ENCODE assay signal across 24 cellular contexts in the genomic region with DNA sequence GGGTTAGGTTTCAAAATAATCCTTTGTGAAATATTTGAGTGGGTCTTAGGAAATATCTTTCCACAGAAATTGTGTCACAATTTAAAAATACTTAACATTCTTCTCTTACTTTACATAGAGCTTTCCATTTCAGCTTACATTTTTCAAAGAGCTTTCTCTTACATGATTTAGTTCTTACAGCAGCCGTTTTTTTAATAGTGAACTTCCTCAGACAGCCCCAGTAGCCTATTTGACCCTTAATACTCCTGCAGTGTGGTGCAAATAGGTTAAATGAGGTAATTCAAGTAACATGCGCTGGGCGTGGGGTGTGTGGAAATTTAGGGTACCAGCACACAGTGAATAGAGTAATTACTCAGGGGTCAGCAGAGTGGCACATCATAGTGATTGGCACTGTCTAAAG. TPM values are rescaled to one million over a fixed set of nuclear protein-coding genes. Genes with fewer than 3 reads are reported as not detected.
DNase-seq lines count a peak whose midpoint lies in the region; ATAC-seq, FAIRE-seq and TF ChIP-seq lines count a peak whose summit lies in the region.
"Had no signal": no experiment of that assay in that cellular context is flagged by ENCODE, and none has a peak within 500 bp of the region (broad histone marks: within the 10 kb centered on the region; RNA-seq: fewer than 3 reads in every experiment).

No MANE protein-coding gene starts in this region.

- H4K20me1 ChIP-seq in HepG2 (ENCODE audit: insufficient read depth, low read length), result no peaks in the 10 kb centered on the region

- no peak overlapping the region for H2AFZ ChIP-seq in HepG2 (ENCODE audit: low read length)

- no peaks in the 10 kb centered on the region for H3K4me1 ChIP-seq in right lobe of liver
- H3K4me1 ChIP-seq in HepG2 (ENCODE audit: insufficient read depth, low read length), result no peaks in the 10 kb centered on the region
- no peaks in the 10 kb centered on the region for H3K4me1 ChIP-seq in mesendoderm (ENCODE audit: control insufficient read depth, low read depth, low read length)
- H3K4me1 ChIP-seq: A549, ascending aorta, Peyer's patch had no signal

- H3K56ac ChIP-seq in mesendoderm (ENCODE audit: low read length), result no peak overlapping the region

- H2BK5ac ChIP-seq in mesendoderm (ENCODE audit: low read length), result no peak overlapping the region

- no peak overlapping the region for H3K4me3 ChIP-seq in right lobe of liver
- no peak overlapping the region for H3K4me3 ChIP-seq in HepG2 (replicated peaks in 1 of 3; ENCODE audit: insufficient read depth in 1 of 3, low read depth in 2 of 3, low read length in 3 of 3)
- H3K4me3 ChIP-seq in cardiac fibroblast (replicated peaks in 1 of 2; ENCODE audit: low read depth in 2 of 2, low read length in 2 of 2), result no peak overlapping the region
- H3K4me3 ChIP-seq in mesendoderm (ENCODE audit: low read length), result no peak overlapping the region
- H3K4me3 ChIP-seq: A549, ascending aorta, Peyer's patch had no signal

- no peaks in the 10 kb centered on the region for H3K27me3 ChIP-seq in right lobe of liver
- no peaks in the 10 kb centered on the region for H3K27me3 ChIP-seq in HepG2 (ENCODE audit: control insufficient read depth in 1 of 2, insufficient read depth in 2 of 2, low read length in 2 of 2)
- no peaks in the 10 kb centered on the region for H3K27me3 ChIP-seq in mesendoderm (ENCODE audit: insufficient read depth, low read length, poor library complexity)
- H3K27me3 ChIP-seq: ascending aorta, Peyer's patch had no signal

- TF ChIP-seq CTCF in right lobe of liver (IDR thresholded peaks at IDR 0.05) (no peak), HepG2 (CRISPR knock-in tag; IDR thresholded peaks at IDR 0.05) (no peak), cardiac fibroblast (IDR thresholded peaks at IDR 0.05; ENCODE audit: low read depth, low read length) (no peak), mesothelial cell of epicardium (IDR thresholded peaks at IDR 0.05; ENCODE audit: unreplicated experiment) (no peak)

- WGBS in right lobe of liver (ENCODE audit: insufficient coverage, low coverage, low lambda C conversion rate, missing lambda C conversion rate), result 56% methylated on average over 3 of the region's 3 CpGs
- 26% methylated on average over 3 of the region's 3 CpGs for WGBS in HepG2 (ENCODE audit: low lambda C conversion rate)
- WGBS in mesendoderm (ENCODE audit: extremely low coverage, insufficient coverage, low lambda C conversion rate), result no CpG with 5 or more reads among the region's 3 CpGs

- no peak overlapping the region for H4K8ac ChIP-seq in mesendoderm (ENCODE audit: low read depth, low read length)

- no peak overlapping the region for H3K18ac ChIP-seq in mesendoderm (ENCODE audit: low read length)

- no peak overlapping the region for H4K5ac ChIP-seq in mesendoderm (ENCODE audit: low read length)

- no peaks in the 10 kb centered on the region for H3K27me3 Mint-ChIP-seq in mesothelial cell of epicardium (ENCODE audit: low read depth)

- DNase-seq in right lobe of liver, result no peak
- no peak for DNase-seq in HepG2 (ENCODE audit: low spot score)
- peak; percentile 22 to 45 for DNase-seq in cardiac fibroblast (ENCODE audit: low read depth in 2 of 2)
- DNase-seq in mesothelial cell of epicardium (ENCODE audit: low spot score in 2 of 2, unreplicated experiment in 2 of 2), result no peak
- DNase-seq in NK-92 (lab: John Stamatoyannopoulos, UW; ENCODE audit: unreplicated experiment), result no peak
- DNase-seq in mesendoderm, result no peak
- DNase-seq in activated CD4-positive, alpha-beta T cell treated with anti-CD3 and anti-CD28 coated beads for 1 hour, result no peak
- DNase-seq in cardiac septum (ENCODE audit: low spot score), result no peak
- DNase-seq: activated CD4-positive, alpha-beta T cell treated with anti-CD3 and anti-CD28 coated beads, Interleukin-2, amount 50 U/mL, for 48 hours; activated gamma-delta T cell treated with Interleukin-2 at 50 U/mL for 16 hours; activated T-cell treated with anti-CD3 and anti-CD28 coated beads for 4 hours; CD4-positive, CD25-positive, alpha-beta regulatory T cell; effector CD8-positive, alpha-beta T cell; NCI-H774; Peyer's patch; T-helper 2 cell had no signal

- no peak for FAIRE-seq in HepG2 (lab: Jason Lieb, UNC)
- FAIRE-seq: A549 had no signal

- peak in 3 of 4 donors; percentile 23 to 39 (median 32) for ATAC-seq in right lobe of liver
- ATAC-seq in HepG2, result no peak
- ATAC-seq: A549, WTC11 had no signal

- H3K79me1 ChIP-seq in mesendoderm (ENCODE audit: low read length), result no peaks in the 10 kb centered on the region

- H3K23ac ChIP-seq in mesendoderm (ENCODE audit: low read length), result no peak overlapping the region

- no peak for TF ChIP-seq POLR2A in right lobe of liver (IDR thresholded peaks at IDR 0.05)
- no peak for TF ChIP-seq POLR2A in HepG2 (IDR thresholded peaks at IDR 0.05; ENCODE audit: insufficient read depth in 1 of 2, low read depth in 2 of 2, low read length in 2 of 2)

- H3K9me3 Mint-ChIP-seq in mesothelial cell of epicardium, result no peaks in the 10 kb centered on the region
- H3K9me3 Mint-ChIP-seq: neural crest cell, WTC11 had no signal

- no peaks in the 10 kb centered on the region for H3K36me3 ChIP-seq in right lobe of liver
- no peaks in the 10 kb centered on the region for H3K36me3 ChIP-seq in HepG2 (replicated peaks in 1 of 2; ENCODE audit: control insufficient read depth in 1 of 2, insufficient read depth in 2 of 2, low read length in 2 of 2)
- H3K36me3 ChIP-seq in mesendoderm (ENCODE audit: control insufficient read depth, insufficient read depth, low read length), result no peaks in the 10 kb centered on the region
- H3K36me3 ChIP-seq: ascending aorta, Peyer's patch had no signal

- no peak overlapping the region for H3K27ac ChIP-seq in right lobe of liver
- no peak overlapping the region for H3K27ac ChIP-seq in HepG2 (ENCODE audit: extremely low read length, insufficient read depth, low read length)
- no peak overlapping the region for H3K27ac ChIP-seq in mesendoderm (ENCODE audit: low read depth, low read length)
- H3K27ac ChIP-seq: A549, ascending aorta, Peyer's patch had no signal

- no TSS peak for BruUV-seq in HepG2 (replicated peaks; lab: Mats Ljungman, UMichigan)

- CTCF ChIA-PET in HepG2 (lab: Yijun Ruan, JAX; ENCODE audit: low intra/inter-chr PET ratio, low total read pairs), result no interaction called here

- intact Hi-C loops in right lobe of liver (cut with DNase I), result no loop called here
- intact Hi-C loops in HepG2 (cut with micrococcal nuclease; ENCODE audit: unreplicated experiment), result no loop called here
- intact Hi-C loops in cardiac septum (cut with DNase I), result no loop called here

- H3K36me3 Mint-ChIP-seq in mesothelial cell of epicardium, result peaks cover 5% of the 10 kb centered on the region
- H3K36me3 Mint-ChIP-seq: CD4-positive, CD25-positive, alpha-beta regulatory T cell; WTC11 had no signal

- H3K4ac ChIP-seq in mesendoderm (ENCODE audit: low read depth, low read length), result no peak overlapping the region

- no peak overlapping the region for H2BK15ac ChIP-seq in mesendoderm (replicated peaks; ENCODE audit: low read depth)

- H3K4me1 Mint-ChIP-seq in mesothelial cell of epicardium, result peaks cover 12% of the 10 kb centered on the region
- H3K4me1 Mint-ChIP-seq: CD4-positive, CD25-positive, alpha-beta regulatory T cell had no signal

- H3K27ac Mint-ChIP-seq in mesothelial cell of epicardium, result peak overlapping the region; percentile 31
- H3K27ac Mint-ChIP-seq: CD4-positive, CD25-positive, alpha-beta regulatory T cell; WTC11 had no signal

- no peaks in the 10 kb centered on the region for H3K79me2 ChIP-seq in HepG2 (ENCODE audit: insufficient read depth, low read length)
- no peaks in the 10 kb centered on the region for H3K79me2 ChIP-seq in mesendoderm (ENCODE audit: control insufficient read depth, insufficient read depth, low read length)

- no peak for TF ChIP-seq RAD21 in HepG2 (CRISPR knock-in tag; IDR thresholded peaks at IDR 0.05)

- POLR2A ChIA-PET in HepG2 (lab: Yijun Ruan, JAX), result no interaction called here

- H3K9ac ChIP-seq in HepG2 (ENCODE audit: insufficient read depth, low read depth, low read length) (no peak overlapping the region), mesendoderm (ENCODE audit: low read length) (no peak overlapping the region)

- H3K9me3 ChIP-seq in right lobe of liver (no peaks in the 10 kb centered on the region), HepG2 (ENCODE audit: low read length) (no peaks in the 10 kb centered on the region)
- H3K9me3 ChIP-seq: A549, ascending aorta, Peyer's patch had no signal

- no peak overlapping the region for H2AK5ac ChIP-seq in mesendoderm (ENCODE audit: low read length)

- in situ Hi-C loops in HepG2 (cut with HindIII; ENCODE audit: extremely low pct_ligation_motif_present, low pct_unique_long_range_greater_than_20kb), result no loop called here

- H3K4me2 ChIP-seq in HepG2 (ENCODE audit: low read depth, low read length), result no peak overlapping the region
- no peak overlapping the region for H3K4me2 ChIP-seq in mesendoderm (ENCODE audit: low read length)
- H3K4me2 ChIP-seq: A549 had no signal

- no peak overlapping the region for H3K4me3 Mint-ChIP-seq in mesothelial cell of epicardium
- H3K4me3 Mint-ChIP-seq: CD4-positive, CD25-positive, alpha-beta regulatory T cell; neural crest cell; WTC11 had no signal

- no peak overlapping the region for H2BK120ac ChIP-seq in mesendoderm (ENCODE audit: low read depth, low read length)

- TF ChIP-seq EP300 in HepG2 (IDR thresholded peaks at IDR 0.05; ENCODE audit: low read depth in 2 of 2, low read length in 2 of 2) (no peak), HepG2 (CRISPR knock-in tag; IDR thresholded peaks at IDR 0.05; ENCODE audit: borderline replicate concordance) (no peak)

RNA-seq across cellular contexts. Expression of a gene that starts 21.8 kb away (rescaled TPM):
- total RNA-seq in right lobe of liver, result 1 to 10 TPM in 5 of 6 experiments, under 1 TPM in 1; 0.42 to 1.8 (median 1.2) TPM
- total RNA-seq in HepG2 (2016; rRNA removed; fragmentation: Illumina TruSeq; extraction: Trizol), result not detected in 2 replicates
- not detected in 2 replicates for total RNA-seq in HepG2 (2016; cell fraction: cytosol; rRNA removed; fragmentation: Illumina TruSeq; extraction: Trizol; ENCODE audit: low read depth)
- total RNA-seq in HepG2 (2016; cell fraction: insoluble cytoplasmic fraction; rRNA removed; fragmentation: Illumina TruSeq; extraction: Trizol), result not detected in 2 replicates
- not detected in 2 replicates for total RNA-seq in HepG2 (2016; cell fraction: membrane; rRNA removed; fragmentation: Illumina TruSeq; extraction: Trizol)
- total RNA-seq in HepG2 (2016; cell fraction: nucleus; rRNA removed; fragmentation: Illumina TruSeq; extraction: Trizol), result not detected in 2 replicates
- polyA plus RNA-seq in HepG2 (2011; rRNA removed), result not detected in 2 replicates
- polyA plus RNA-seq in HepG2 (2011; cell fraction: cytosol; rRNA removed), result not detected in 2 replicates
- not detected in 2 replicates for polyA plus RNA-seq in HepG2 (2011; cell fraction: nucleus; rRNA removed)
- polyA plus RNA-seq in HepG2 (2012), result not detected in 2 replicates
- not detected in 2 replicates for polyA plus RNA-seq in HepG2 (2016; cell fraction: cytosol; fragmentation: Illumina TruSeq; extraction: Trizol; ENCODE audit: low read depth)
- polyA plus RNA-seq in HepG2 (2016; cell fraction: insoluble cytoplasmic fraction; fragmentation: Illumina TruSeq; extraction: Trizol; ENCODE audit: low read depth), result not detected in 2 replicates
- not detected in 2 replicates for polyA plus RNA-seq in HepG2 (2016; cell fraction: membrane; fragmentation: Illumina TruSeq; extraction: Trizol; ENCODE audit: low read depth)
- polyA plus RNA-seq in HepG2 (2016; cell fraction: nucleus; fragmentation: Illumina TruSeq; extraction: Trizol; ENCODE audit: insufficient read depth, low read depth), result not detected in 2 replicates
- polyA minus RNA-seq in HepG2 (2011; rRNA and poly(A)+ RNA removed; ENCODE audit: low replicate concordance), result not detected in 2 replicates
- polyA minus RNA-seq in HepG2 (2011; cell fraction: cytosol; rRNA and poly(A)+ RNA removed), result not detected in 2 replicates
- not detected in 2 replicates for polyA minus RNA-seq in HepG2 (2011; cell fraction: nucleus; rRNA and poly(A)+ RNA removed)
- not detected in 3 replicates for total RNA-seq in mesothelial cell of epicardium
- polyA plus RNA-seq in mesendoderm (2013, experiment 1 of 2), result not detected
- polyA plus RNA-seq in mesendoderm (2013, experiment 2 of 2), result not detected
- total RNA-seq in cardiac septum, result 0.13 TPM
- total RNA-seq: ascending aorta, G401, MCF 10A, neural crest cell, SK-MEL-5, WTC11 had no signal
- polyA plus RNA-seq: A549; CD4-positive, CD25-positive, alpha-beta regulatory T cell had no signal

RNA-seq across cellular contexts. Expression of a gene that starts 33.4 kb away (rescaled TPM):
- total RNA-seq in right lobe of liver (1 to 10 TPM in 5 of 6 experiments, under 1 TPM in 1; 0.95 to 4.8 (median 1.9) TPM), HepG2 (2016; rRNA removed; fragmentation: Illumina TruSeq; extraction: Trizol) (not detected in 2 replicates), mesothelial cell of epicardium (not detected in 3 replicates), cardiac septum (0.46 TPM)
- total RNA-seq in HepG2 (2016; cell fraction: cytosol; rRNA removed; fragmentation: Illumina TruSeq; extraction: Trizol; ENCODE audit: low read depth), result not detected in 2 replicates
- total RNA-seq in HepG2 (2016; cell fraction: insoluble cytoplasmic fraction; rRNA removed; fragmentation: Illumina TruSeq; extraction: Trizol), result not detected in 2 replicates
- not detected in 2 replicates for total RNA-seq in HepG2 (2016; cell fraction: membrane; rRNA removed; fragmentation: Illumina TruSeq; extraction: Trizol)
- not detected in 2 replicates for total RNA-seq in HepG2 (2016; cell fraction: nucleus; rRNA removed; fragmentation: Illumina TruSeq; extraction: Trizol)
- polyA plus RNA-seq in HepG2 (2011; rRNA removed), result not detected in 2 replicates
- polyA plus RNA-seq in HepG2 (2011; cell fraction: cytosol; rRNA removed), result not detected in 2 replicates
- not detected in 2 replicates for polyA plus RNA-seq in HepG2 (2011; cell fraction: nucleus; rRNA removed)
- not detected in 2 replicates for polyA plus RNA-seq in HepG2 (2012)
- not detected in 2 replicates for polyA plus RNA-seq in HepG2 (2016; cell fraction: cytosol; fragmentation: Illumina TruSeq; extraction: Trizol; ENCODE audit: low read depth)
- polyA plus RNA-seq in HepG2 (2016; cell fraction: insoluble cytoplasmic fraction; fragmentation: Illumina TruSeq; extraction: Trizol; ENCODE audit: low read depth), result not detected in 2 replicates
- polyA plus RNA-seq in HepG2 (2016; cell fraction: membrane; fragmentation: Illumina TruSeq; extraction: Trizol; ENCODE audit: low read depth), result not detected in 2 replicates
- not detected in 2 replicates for polyA plus RNA-seq in HepG2 (2016; cell fraction: nucleus; fragmentation: Illumina TruSeq; extraction: Trizol; ENCODE audit: insufficient read depth, low read depth)
- not detected in 2 replicates for polyA minus RNA-seq in HepG2 (2011; rRNA and poly(A)+ RNA removed; ENCODE audit: low replicate concordance)
- polyA minus RNA-seq in HepG2 (2011; cell fraction: cytosol; rRNA and poly(A)+ RNA removed), result not detected in 2 replicates
- not detected in 2 replicates for polyA minus RNA-seq in HepG2 (2011; cell fraction: nucleus; rRNA and poly(A)+ RNA removed)
- not detected for polyA plus RNA-seq in mesendoderm (2013, experiment 1 of 2)
- not detected for polyA plus RNA-seq in mesendoderm (2013, experiment 2 of 2)
- total RNA-seq: CD4-positive, CD25-positive, alpha-beta regulatory T cell; G401; MCF 10A; neural crest cell; SK-MEL-5; WTC11 had no signal
- polyA plus RNA-seq: A549 had no signal

RNA-seq across cellular contexts. Expression of a gene that starts 46.2 kb away (rescaled TPM):
- total RNA-seq in right lobe of liver (not detected), HepG2 (2016; rRNA removed; fragmentation: Illumina TruSeq; extraction: Trizol) (not detected in 2 replicates), mesothelial cell of epicardium (2.9 to 3.3 TPM (median 3.2 TPM) in 3 replicates), cardiac septum (not detected)
- not detected in 2 replicates for total RNA-seq in HepG2 (2016; cell fraction: cytosol; rRNA removed; fragmentation: Illumina TruSeq; extraction: Trizol; ENCODE audit: low read depth)
- not detected in 2 replicates for total RNA-seq in HepG2 (2016; cell fraction: insoluble cytoplasmic fraction; rRNA removed; fragmentation: Illumina TruSeq; extraction: Trizol)
- total RNA-seq in HepG2 (2016; cell fraction: membrane; rRNA removed; fragmentation: Illumina TruSeq; extraction: Trizol), result not detected in 2 replicates
- total RNA-seq in HepG2 (2016; cell fraction: nucleus; rRNA removed; fragmentation: Illumina TruSeq; extraction: Trizol), result not detected in 2 replicates
- 0.05 TPM in 1 of 2 replicates, not detected in the other for polyA plus RNA-seq in HepG2 (2011; rRNA removed)
- not detected in 2 replicates for polyA plus RNA-seq in HepG2 (2011; cell fraction: cytosol; rRNA removed)
- polyA plus RNA-seq in HepG2 (2011; cell fraction: nucleus; rRNA removed), result not detected in 2 replicates
- not detected in 2 replicates for polyA plus RNA-seq in HepG2 (2012)
- polyA plus RNA-seq in HepG2 (2016; cell fraction: cytosol; fragmentation: Illumina TruSeq; extraction: Trizol; ENCODE audit: low read depth), result not detected in 2 replicates
- not detected in 2 replicates for polyA plus RNA-seq in HepG2 (2016; cell fraction: insoluble cytoplasmic fraction; fragmentation: Illumina TruSeq; extraction: Trizol; ENCODE audit: low read depth)
- polyA plus RNA-seq in HepG2 (2016; cell fraction: membrane; fragmentation: Illumina TruSeq; extraction: Trizol; ENCODE audit: low read depth), result not detected in 2 replicates
- polyA plus RNA-seq in HepG2 (2016; cell fraction: nucleus; fragmentation: Illumina TruSeq; extraction: Trizol; ENCODE audit: insufficient read depth, low read depth), result not detected in 2 replicates
- polyA minus RNA-seq in HepG2 (2011; rRNA and poly(A)+ RNA removed; ENCODE audit: low replicate concordance), result not detected in 2 replicates
- not detected in 2 replicates for polyA minus RNA-seq in HepG2 (2011; cell fraction: cytosol; rRNA and poly(A)+ RNA removed)
- not detected in 2 replicates for polyA minus RNA-seq in HepG2 (2011; cell fraction: nucleus; rRNA and poly(A)+ RNA removed)
- 0.70 TPM for polyA plus RNA-seq in mesendoderm (2013, experiment 1 of 2)
- 0.55 TPM for polyA plus RNA-seq in mesendoderm (2013, experiment 2 of 2)
- total RNA-seq: ascending aorta; CD4-positive, CD25-positive, alpha-beta regulatory T cell; mononuclear cell; neural crest cell; Peyer's patch; SK-MEL-5; WTC11 had no signal
- polyA plus RNA-seq: CD4-positive, CD25-positive, alpha-beta regulatory T cell had no signal

Comparison
In these comparisons a context has a peak if more than half of its experiments do, and no peak if none do; other contexts are left out.
1. DNase-seq: peak in cardiac fibroblast (2 of 2); none in right lobe of liver (0 of 3), HepG2 (single experiment), mesothelial cell of epicardium (0 of 2), NK-92 (single experiment), mesendoderm (single experiment), activated CD4-positive, alpha-beta T cell treated with anti-CD3 and anti-CD28 coated beads for 1 hour (single experiment) and cardiac septum (single experiment).